Comparison of ENCODE assay signal across 15 cellular contexts in genomic region chr10:91381562-91381923, GRCh38. TPM values are rescaled to one million over a fixed set of nuclear protein-coding genes. Genes with fewer than 3 reads are reported as not detected.
DNase-seq lines count a peak whose midpoint lies in the region; ATAC-seq, FAIRE-seq and TF ChIP-seq lines count a peak whose summit lies in the region.
"Had no signal": no experiment of that assay in that cellular context is flagged by ENCODE, and none has a peak within 500 bp of the region (broad histone marks: within the 10 kb centered on the region; RNA-seq: fewer than 3 reads in every experiment).

No MANE protein-coding gene starts in this region.

- H3K27me3 ChIP-seq in BE2C (peaks cover 23% of the 10 kb centered on the region), heart right ventricle (peaks cover 0 to 10% (median 0%) of the 10 kb centered on the region in 7 donors), pancreas (no peaks in the 10 kb centered on the region)

- intact Hi-C loops in heart right ventricle (cut with DNase I) (loop anchor here in 6 of 10 donors (5.0 to 10.0 kb wide), 7 partner anchors 84 to 507 kb away; partner anchors contain the start of genes PPP1R3C (in 4 of the 6) and RPP30 (in 1 of the 6)), pancreas (cut with DNase I) (no loop called here)

- 29 to 31% methylated on average over 5 of the region's 5 CpGs for WGBS in heart right ventricle, 2 donors
- 70 to 73% methylated on average over 5 of the region's 5 CpGs for WGBS in pancreas, 2 donors

- H3K4me1 ChIP-seq in BE2C, result peaks cover 24% of the 10 kb centered on the region
- peaks cover 3 to 19% (median 12%) of the 10 kb centered on the region in 9 donors for H3K4me1 ChIP-seq in heart right ventricle
- no peaks in the 10 kb centered on the region for H3K4me1 ChIP-seq in pancreas

- H3K9me3 ChIP-seq in BE2C (no peaks in the 10 kb centered on the region), heart right ventricle (peaks cover 0 to 9% (median 0%) of the 10 kb centered on the region in 11 donors), pancreas (no peaks in the 10 kb centered on the region)

- H3K36me3 ChIP-seq in BE2C, result no peaks in the 10 kb centered on the region
- H3K36me3 ChIP-seq in heart right ventricle, result no peaks in the 10 kb centered on the region
- no peaks in the 10 kb centered on the region for H3K36me3 ChIP-seq in pancreas

- DNase-seq in BE2C (peak; percentile 80), heart right ventricle (peak in 1 of 2 donors; percentile 6), pancreas (no peak), 8988T (no peak), NCI-H69 (lab: John Stamatoyannopoulos, UW) (no peak)
- DNase-seq: activated CD4-positive, alpha-beta T cell treated with anti-CD3 and anti-CD28 coated beads, Interleukin-2, amount 10 ng/mL, durations not matched to agents 7 days and 5 days; activated naive CD8-positive, alpha-beta T cell treated with anti-CD3 and anti-CD28 coated beads, Interleukin-2, amount 50 U/mL, for 24 hours; activated T-cell treated with anti-CD3 and anti-CD28 coated beads, Interleukin-2, amount 50 U/mL, for 4 hours; NCI-H2081 had no signal

- ATAC-seq in SK-N-SH treated with all-trans-retinoic acid at 6 μM for 48 hours (peak; percentile 88), heart right ventricle (peak in 7 of 8 donors; percentile 21 to 92 (median 85)), pancreas (peak in 3 of 4 donors; percentile 50 to 63 (median 59)), HG03097 (IDR thresholded peaks at IDR 0.05; ENCODE audit: low FRiP score, unreplicated experiment) (no peak), GM18868 (IDR thresholded peaks at IDR 0.05; ENCODE audit: unreplicated experiment) (no peak)
- ATAC-seq: activated naive CD8-positive, alpha-beta T cell treated with anti-CD3 and anti-CD28 coated beads, Interleukin-2, amount 50 U/mL, for 24 hours; activated T-cell treated with anti-CD3 and anti-CD28 coated beads, Interleukin-2, amount 50 U/mL, for 4 hours; stimulated activated effector memory CD8-positive, alpha-beta T cell treated with anti-CD3 and anti-CD28 coated beads, Interleukin-12 subunit alpha, Interleukin-12 subunit beta, amount 100 ng/mL, for 72 hours had no signal

- H3K4me3 ChIP-seq in BE2C (ENCODE audit: low read depth, low read length) (no peak overlapping the region), heart right ventricle (peak overlapping the region in 5 of 10 donors; percentile 13 to 28 (median 17)), pancreas (no peak overlapping the region)

- FAIRE-seq in pancreas (lab: Jason Lieb, UNC), result no peak
- FAIRE-seq: D721Med, H54 had no signal

- H3K27ac ChIP-seq in heart right ventricle, result peak overlapping the region in 3 of 10 donors; percentile 2 to 34 (median 3)
- peak overlapping the region in 1 of 4 donors; percentile 19 for H3K27ac ChIP-seq in pancreas

- TF ChIP-seq CTCF in BE2C (IDR thresholded peaks at IDR 0.05; ENCODE audit: low read depth, low read length) (no peak), heart right ventricle (IDR thresholded peaks at IDR 0.05) (no peak), pancreas (IDR thresholded peaks at IDR 0.05) (no peak)

TF ChIP-seq in SK-N-SH treated with all-trans-retinoic acid at 6 μM for 48 hours, 23 proteins besides CTCF, POLR2A, EP300 and RAD21:
- TF ChIP-seq TSHZ2 (CRISPR knock-in tag; IDR thresholded peaks at IDR 0.05) (no peak), TOX (CRISPR knock-in tag; IDR thresholded peaks at IDR 0.05; ENCODE audit: borderline replicate concordance) (no peak), CREB5 (CRISPR knock-in tag; IDR thresholded peaks at IDR 0.05; ENCODE audit: low read depth) (no peak)

RNA-seq across cellular contexts. Expression of gene HECTD2, which starts 28.6 kb away (rescaled TPM):
- polyA plus RNA-seq in BE2C (2012; ENCODE audit: insufficient read depth, insufficient read length, low read depth), result 5.7 TPM
- total RNA-seq in heart right ventricle (1 to 10 TPM; 3.1 to 6.9 (median 5.4) TPM), pancreas (1 to 10 TPM; 3.6 to 7.8 (median 4.8) TPM)
- polyA plus RNA-seq in heart right ventricle (1 to 10 TPM; 2.2 to 5.2 TPM), pancreas (1 to 10 TPM; 2.9 to 5.5 TPM)

Comparison
In these comparisons a context has a peak if more than half of its experiments do, and no peak if none do; other contexts are left out.
1. ATAC-seq: peak in SK-N-SH treated with all-trans-retinoic acid at 6 μM for 48 hours (single experiment), heart right ventricle (7 of 8) and pancreas (3 of 4); none in HG03097 (single experiment) and GM18868 (single experiment).
2. intact Hi-C loops: an anchor here in heart right ventricle (5.0 to 10.0 kb wide); none called in pancreas.